6 cellular contexts compared by ENCODE assay signal in the genomic region with DNA sequence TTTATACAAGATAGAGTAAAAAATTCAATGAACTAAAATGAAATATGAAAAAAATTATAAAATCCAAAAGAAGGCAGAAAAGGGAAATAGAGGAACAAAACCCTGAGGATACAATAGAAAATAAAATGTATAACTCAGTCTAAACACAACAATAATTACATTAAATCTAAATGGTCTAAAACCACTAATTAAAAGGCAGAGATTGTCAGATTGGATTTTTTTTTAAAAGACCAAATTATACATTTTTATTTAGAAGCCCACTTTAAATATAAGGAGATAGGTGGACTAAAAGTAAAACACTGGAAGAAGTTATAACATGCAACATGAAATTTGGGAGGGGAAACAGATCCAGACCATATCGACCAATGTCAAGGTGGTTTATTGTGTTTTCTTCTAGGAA.
"Had no signal": no experiment of that assay in that cellular context is flagged by ENCODE, and none has a peak within 500 bp of the region (broad histone marks: within the 10 kb centered on the region; RNA-seq: fewer than 3 reads in every experiment).

No MANE protein-coding gene starts in this region.

- FAIRE-seq: HTR-8/SVneo had no signal

- DNase-seq: GM23248, GOT3, H7, IMR-90, KBM-7 had no signal
